ENCODE assay signal across 10 cellular contexts in genomic region chr11:70942593-70942992, GRCh38.
DNase-seq lines count a peak whose midpoint lies in the region; ATAC-seq, FAIRE-seq and TF ChIP-seq lines count a peak whose summit lies in the region.
"Had no signal": no experiment of that assay in that cellular context is flagged by ENCODE, and none has a peak within 500 bp of the region (broad histone marks: within the 10 kb centered on the region; RNA-seq: fewer than 3 reads in every experiment).

No MANE protein-coding gene starts in this region.

- H3K9me3 ChIP-seq in keratinocyte (ENCODE audit: control insufficient read depth, low read depth, low read length) (peaks cover 12% of the 10 kb centered on the region), gastrocnemius medialis (peaks cover 0 to 16% (median 2%) of the 10 kb centered on the region in 3 donors)

- peak; percentile 56 for TF ChIP-seq CTCF in GM12873 (IDR thresholded peaks at IDR 0.05; ENCODE audit: insufficient read depth, low read depth, low read length, missing control alignments)
- peak; percentile 22 to 49 (median 43) for TF ChIP-seq CTCF in keratinocyte (optimal IDR thresholded peaks at IDR 0.05 in 1 of 3, IDR thresholded peaks at IDR 0.05 in 1 of 3, conservative IDR thresholded peaks at IDR 0.05 in 1 of 3; ENCODE audit: extremely low read depth in 1 of 3, insufficient read depth in 2 of 3, low read length in 3 of 3)
- no peak for TF ChIP-seq CTCF in gastrocnemius medialis (IDR thresholded peaks at IDR 0.05 in 4 of 5, conservative IDR thresholded peaks at IDR 0.05 in 1 of 5)

- H3K36me3 ChIP-seq in keratinocyte (ENCODE audit: control insufficient read depth in 2 of 2, extremely low read depth in 1 of 2, insufficient read depth in 2 of 2, low read length in 2 of 2) (no peaks in the 10 kb centered on the region), gastrocnemius medialis (no peaks in the 10 kb centered on the region)

- in situ Hi-C loops in gastrocnemius medialis (cut with MboI; ENCODE audit: low sequenced_read_pairs in 4 of 4), result no loop called here

- H3K79me2 ChIP-seq in keratinocyte (ENCODE audit: control insufficient read depth, insufficient read depth, low read length), result no peaks in the 10 kb centered on the region

- no peak overlapping the region for H3K9ac ChIP-seq in keratinocyte (ENCODE audit: control insufficient read depth, extremely low read depth, insufficient read depth, low read length)

- dilution Hi-C loops in keratinocyte (cut with MboI; ENCODE audit: extremely low pct_ligation_motif_present, low sequenced_read_pairs), result no loop called here

- H3K27ac ChIP-seq in keratinocyte (ENCODE audit: control insufficient read depth, insufficient read depth, low read length), result no peak overlapping the region
- H3K27ac ChIP-seq in gastrocnemius medialis, result no peak overlapping the region

- H3K4me1 ChIP-seq in keratinocyte (ENCODE audit: control insufficient read depth, extremely low read depth, insufficient read depth, low read length), result no peaks in the 10 kb centered on the region
- no peaks in the 10 kb centered on the region for H3K4me1 ChIP-seq in gastrocnemius medialis

- H3K4me3 ChIP-seq in keratinocyte (ENCODE audit: control insufficient read depth in 2 of 3, extremely low read depth in 1 of 3, insufficient read depth in 2 of 3, low read depth in 1 of 3, low read length in 3 of 3) (no peak overlapping the region), gastrocnemius medialis (no peak overlapping the region)

- H3K27me3 ChIP-seq in keratinocyte (ENCODE audit: control insufficient read depth, extremely low read depth, insufficient read depth, low read length) (no peaks in the 10 kb centered on the region), gastrocnemius medialis (no peaks in the 10 kb centered on the region)

- no peak overlapping the region for H2AFZ ChIP-seq in keratinocyte (ENCODE audit: control insufficient read depth, low read length)

- no peaks in the 10 kb centered on the region for H3K9me1 ChIP-seq in keratinocyte (ENCODE audit: control insufficient read depth, extremely low read depth, insufficient read depth, low read length)

- no peaks in the 10 kb centered on the region for H4K20me1 ChIP-seq in keratinocyte (ENCODE audit: control insufficient read depth, extremely low read depth, insufficient read depth, low read length)

- no peak for TF ChIP-seq POLR2A in gastrocnemius medialis (IDR thresholded peaks at IDR 0.05)

- DNase-seq in DMS 273 (lab: John Stamatoyannopoulos, UW; ENCODE audit: unreplicated experiment), result peak; percentile 16
- DNase-seq in DMS 273 treated with DMSO at 0.1 percent for 48 hours (lab: John Stamatoyannopoulos, UW), result no peak
- DNase-seq in SW480 (ENCODE audit: low spot score), result peak; percentile 29
- no peak for DNase-seq in keratinocyte (ENCODE audit: low read depth, low spot score)
- no peak for DNase-seq in gastrocnemius medialis
- no peak for DNase-seq in H4 (ENCODE audit: low spot score)
- no peak for DNase-seq in NCI-H774 (lab: John Stamatoyannopoulos, UW)
- DNase-seq: 8988T, NCI-H187 treated with DMSO at 0.1 percent for 48 hours had no signal

- H3K4me2 ChIP-seq in keratinocyte (ENCODE audit: control insufficient read depth, extremely low read depth, insufficient read depth, low read depth, low read length), result no peak overlapping the region

- ATAC-seq in gastrocnemius medialis, result no peak

- FAIRE-seq in keratinocyte (lab: Jason Lieb, UNC), result no peak

- intact Hi-C loops in gastrocnemius medialis (cut with DNase I; ENCODE audit: low total_unique reads), result no loop called here

Comparison
In these comparisons a context has a peak if more than half of its experiments do, and no peak if none do; other contexts are left out.
1. DNase-seq: peak in DMS 273 (single experiment) and SW480 (single experiment); none in DMS 273 treated with DMSO at 0.1 percent for 48 hours (single experiment), keratinocyte (single experiment), gastrocnemius medialis (0 of 2), H4 (single experiment) and NCI-H774 (single experiment).
2. CTCF ChIP-seq: peak in GM12873 (single experiment) and keratinocyte (3 of 3); none in gastrocnemius medialis (0 of 5).